23 cellular contexts compared by ENCODE assay signal in genomic region chr11:10728154-10728553, GRCh38. TPM values are rescaled to one million over a fixed set of nuclear protein-coding genes. Genes with fewer than 3 reads are reported as not detected.
DNase-seq lines count a peak whose midpoint lies in the region; ATAC-seq, FAIRE-seq and TF ChIP-seq lines count a peak whose summit lies in the region.
"Had no signal": no experiment of that assay in that cellular context is flagged by ENCODE, and none has a peak within 500 bp of the region (broad histone marks: within the 10 kb centered on the region; RNA-seq: fewer than 3 reads in every experiment).

No MANE protein-coding gene starts in this region.

- WGBS in K562 (ENCODE audit: insufficient coverage, low coverage, missing lambda C conversion rate): 24% methylated on average over 3 of the region's 3 CpGs
- WGBS in mesendoderm (ENCODE audit: extremely low coverage, insufficient coverage, low lambda C conversion rate): no CpG with 5 or more reads among the region's 3 CpGs
- 83% methylated on average over 3 of the region's 3 CpGs for WGBS in prostate gland

- H3K36me3 ChIP-seq in K562 (ENCODE audit: control insufficient read depth, insufficient read depth, low read length): no peaks in the 10 kb centered on the region
- no peaks in the 10 kb centered on the region for H3K36me3 ChIP-seq in mesendoderm (ENCODE audit: control insufficient read depth, insufficient read depth, low read length)
- H3K36me3 ChIP-seq in prostate gland: no peaks in the 10 kb centered on the region
- H3K36me3 ChIP-seq in breast epithelium: no peaks in the 10 kb centered on the region

- no peak overlapping the region for H2BK15ac ChIP-seq in mesendoderm (replicated peaks; ENCODE audit: low read depth)

- in situ Hi-C loops in K562 (cut with MboI): loop anchor here (5.0 to 25.0 kb wide), 3 partner anchors 106 to 516 kb away; no protein-coding TSS in a partner anchor

- ATAC-seq in K562 (peak; percentile 48; the same call in 1 of the 3 replicates), GM21526 (IDR thresholded peaks at IDR 0.05; ENCODE audit: low FRiP score, unreplicated experiment) (no peak)
- ATAC-seq: activated CD8-positive, alpha-beta T cell treated with anti-CD3 and anti-CD28 coated beads, Interleukin-2, amount 10 ng/mL, durations not matched to agents 7 days and 5 days; natural killer cell; stimulated activated effector memory CD8-positive, alpha-beta T cell treated with anti-CD3 and anti-CD28 coated beads, Interleukin-12 subunit alpha, Interleukin-12 subunit beta, amount 100 ng/mL, for 72 hours had no signal

- H3K18ac ChIP-seq in mesendoderm (ENCODE audit: low read length): no peak overlapping the region

- H4K8ac ChIP-seq in mesendoderm (ENCODE audit: low read depth, low read length): no peak overlapping the region

- no peaks in the 10 kb centered on the region; a peak in 1 of 5 replicates for H3K27me3 ChIP-seq in K562 (ENCODE audit: control insufficient read depth in 2 of 2, insufficient read depth in 2 of 2, low read length in 2 of 2)
- H3K27me3 ChIP-seq in mesendoderm (ENCODE audit: insufficient read depth, low read length, poor library complexity): no peaks in the 10 kb centered on the region
- H3K27me3 ChIP-seq in prostate gland (replicated peaks; ENCODE audit: insufficient read depth): no peaks in the 10 kb centered on the region
- no peaks in the 10 kb centered on the region for H3K27me3 ChIP-seq in breast epithelium

- H3K23ac ChIP-seq in mesendoderm (ENCODE audit: low read length): no peak overlapping the region

- H2BK5ac ChIP-seq in mesendoderm (ENCODE audit: low read length): no peak overlapping the region

- no peak for TF ChIP-seq POLR2A in K562 (conservative IDR thresholded peaks at IDR 0.05)
- no peak for TF ChIP-seq POLR2A in prostate gland (IDR thresholded peaks at IDR 0.05)
- TF ChIP-seq POLR2A in breast epithelium (IDR thresholded peaks at IDR 0.05): no peak

- H3K79me2 ChIP-seq in K562 (ENCODE audit: control insufficient read depth, insufficient read depth, low read length) (no peaks in the 10 kb centered on the region), mesendoderm (ENCODE audit: control insufficient read depth, insufficient read depth, low read length) (no peaks in the 10 kb centered on the region)

- no peak overlapping the region; a peak in 1 of 4 replicates for H3K9ac ChIP-seq in K562 (ENCODE audit: insufficient read depth in 1 of 2, low read depth in 2 of 2, low read length in 2 of 2)
- no peak overlapping the region for H3K9ac ChIP-seq in mesendoderm (ENCODE audit: low read length)

- no peak for TF ChIP-seq EP300 in K562 (IDR thresholded peaks at IDR 0.05; ENCODE audit: low read length)

- CTCF ChIA-PET in K562 (lab: Yijun Ruan, JAX; ENCODE audit: low intra/inter-chr PET ratio): no interaction called here

- H4K20me1 ChIP-seq in K562 (replicated peaks; ENCODE audit: control insufficient read depth, insufficient read depth, low read length): no peaks in the 10 kb centered on the region

- H3K79me1 ChIP-seq in mesendoderm (ENCODE audit: low read length): no peaks in the 10 kb centered on the region

- H3K27ac ChIP-seq in K562 (ENCODE audit: extremely low read depth, low read depth, low read length): no peak overlapping the region
- H3K27ac ChIP-seq in mesendoderm (ENCODE audit: low read depth, low read length): no peak overlapping the region
- H3K27ac ChIP-seq in prostate gland: no peak overlapping the region
- no peak overlapping the region for H3K27ac ChIP-seq in breast epithelium
- H3K27ac ChIP-seq: 22Rv1 had no signal

- H3K4me3 ChIP-seq in K562 (no peak overlapping the region), mesendoderm (ENCODE audit: low read length) (no peak overlapping the region), prostate gland (no peak overlapping the region), breast epithelium (no peak overlapping the region)

- TF ChIP-seq CTCF in K562 (IDR thresholded peaks at IDR 0.05 in 2 of 3, conservative IDR thresholded peaks at IDR 0.05 in 1 of 3; ENCODE audit: insufficient read depth in 2 of 3, low read depth in 1 of 3, low read length in 3 of 3): no peak
- no peak for TF ChIP-seq CTCF in prostate gland (IDR thresholded peaks at IDR 0.05)
- no peak for TF ChIP-seq CTCF in breast epithelium (IDR thresholded peaks at IDR 0.05)

- DNase-seq in DMS53 (lab: John Stamatoyannopoulos, UW) (peak; percentile 44), DMS53 treated with DMSO at 0.1 percent for 48 hours (lab: John Stamatoyannopoulos, UW; ENCODE audit: unreplicated experiment) (no peak), K562 (ENCODE audit: extremely low read depth in 1 of 4, low spot score in 3 of 4) (no peak), mesendoderm (peak; percentile 26), prostate gland (ENCODE audit: low spot score) (no peak), breast epithelium (ENCODE audit: low spot score in 2 of 2) (no peak), NCI-H187 treated with DMSO at 0.1 percent for 48 hours (lab: John Stamatoyannopoulos, UW) (no peak)
- DNase-seq: activated B cell treated with CpG ODN at 0.5 μM for 24 hours; activated CD8-positive, alpha-beta T cell treated with anti-CD3 and anti-CD28 coated beads, Interleukin-2, amount 10 ng/mL, durations not matched to agents 7 days and 5 days; activated naive CD4-positive, alpha-beta T cell treated with anti-CD3 and anti-CD28 coated beads for 36 hours; activated T-cell treated with anti-CD3 and anti-CD28 coated beads, Interleukin-2, amount 50 U/mL, for 1 hour; AML-193; aorta; effector CD4-positive, alpha-beta T cell; KBM-7; left cardiac atrium; natural killer cell; NCI-H2029; posterior cingulate gyrus had no signal

- H3K56ac ChIP-seq in mesendoderm (ENCODE audit: low read length): no peak overlapping the region

- POLR2A ChIA-PET in K562 (lab: Yijun Ruan, JAX): interaction anchor here (0.8 to 1.0 kb wide), 2 partner anchors 102 to 288 kb away, joined by 3 to 4 read pairs; no protein-coding TSS in a partner anchor

- BruUV-seq in K562 (replicated peaks; lab: Mats Ljungman, UMichigan): no TSS peak

- H3K4me2 ChIP-seq in K562 (ENCODE audit: insufficient read depth, low read length) (no peak overlapping the region), mesendoderm (ENCODE audit: low read length) (no peak overlapping the region)

- H3K4me1 ChIP-seq in K562 (replicated peaks in 1 of 2; ENCODE audit: control insufficient read depth in 2 of 2, insufficient read depth in 2 of 2, low read length in 2 of 2) (peaks cover 0 to 6% of the 10 kb centered on the region in 2 experiments; a peak in 4 of 5 replicates), mesendoderm (ENCODE audit: control insufficient read depth, low read depth, low read length) (no peaks in the 10 kb centered on the region), prostate gland (replicated peaks) (no peaks in the 10 kb centered on the region), breast epithelium (no peaks in the 10 kb centered on the region)

- intact Hi-C loops in K562 (cut with micrococcal nuclease): no loop called here
- intact Hi-C loops in prostate gland (cut with DNase I): loop anchor here (5.0 kb wide), 3 partner anchors 36 to 151 kb away; partner anchors contain the start of gene IRAG1
- intact Hi-C loops in breast epithelium (cut with DNase I; ENCODE audit: low total_unique reads): no loop called here

- TF ChIP-seq RAD21 in K562 (CRISPR knock-in tag; conservative IDR thresholded peaks at IDR 0.05 in 1 of 2, IDR thresholded peaks at IDR 0.05 in 1 of 2): no peak

- no peak for FAIRE-seq in K562 (lab: Jason Lieb, UNC)

- no peaks in the 10 kb centered on the region for H3K9me3 ChIP-seq in K562 (replicated peaks; ENCODE audit: control insufficient read depth, insufficient read depth, low read depth, low read length)
- H3K9me3 ChIP-seq in prostate gland: no peaks in the 10 kb centered on the region
- H3K9me3 ChIP-seq in breast epithelium: peaks cover 0 to 6% of the 10 kb centered on the region in 2 donors

- no peak overlapping the region for H2AFZ ChIP-seq in K562 (ENCODE audit: low read depth, low read length)

- H3K4ac ChIP-seq in mesendoderm (ENCODE audit: low read depth, low read length): no peak overlapping the region

- no peak overlapping the region for H2BK120ac ChIP-seq in mesendoderm (ENCODE audit: low read depth, low read length)

- H4K5ac ChIP-seq in mesendoderm (ENCODE audit: low read length): no peak overlapping the region

- H2AK5ac ChIP-seq in mesendoderm (ENCODE audit: low read length): no peak overlapping the region

- no peaks in the 10 kb centered on the region for H3K9me1 ChIP-seq in K562 (ENCODE audit: control insufficient read depth, insufficient read depth, low read length)

RNA-seq across cellular contexts. Expression of gene CTR9, which starts 22.9 kb away (rescaled TPM):
- total RNA-seq in K562 (2011; cell fraction: chromatin; rRNA removed; ENCODE audit: low replicate concordance): 35.7 and 76.5 TPM in 2 replicates
- total RNA-seq in K562 (2011; cell fraction: nucleolus; rRNA removed): 13.2 and 17.0 TPM in 2 replicates
- total RNA-seq in K562 (2011; cell fraction: nucleoplasm; rRNA removed): 24.9 and 31.0 TPM in 2 replicates
- 52.4 and 56.1 TPM in 2 replicates for total RNA-seq in K562 (2014; rRNA removed)
- total RNA-seq in K562 (2014; rRNA removed; fragmentation: Illumina TruSeq; extraction: Trizol): 51.9 and 61.2 TPM in 2 replicates
- total RNA-seq in K562 (2015; rRNA removed; fragmentation: Illumina TruSeq; extraction: Trizol): 34.7 and 42.2 TPM in 2 replicates
- total RNA-seq in K562 (2021): 52.7 and 57.9 TPM in 2 replicates
- 17.6 and 27.3 TPM in 2 replicates for polyA plus RNA-seq in K562 (2011; rRNA removed)
- 8.8 and 10.4 TPM in 2 replicates for polyA plus RNA-seq in K562 (2011; cell fraction: cytosol; rRNA removed)
- polyA plus RNA-seq in K562 (2011; cell fraction: nucleus; rRNA removed): 9.5 and 11.5 TPM in 2 replicates
- 33.8 and 38.2 TPM in 2 replicates for polyA plus RNA-seq in K562 (2012)
- polyA plus RNA-seq in K562 (2014; fragmentation: Illumina TruSeq; extraction: Trizol): 74.3 and 79.3 TPM in 2 replicates
- 10 to 100 TPM; 25.4 to 38.3 TPM for polyA plus RNA-seq in K562 (2014; fragmentation: Nextera tagmentation; extraction: Ambion mirVana)
- polyA plus RNA-seq in K562 (2014; rRNA removed): 47.3 and 49.7 TPM in 2 replicates
- 38.7 and 48.2 TPM in 2 replicates for polyA minus RNA-seq in K562 (2011; rRNA and poly(A)+ RNA removed)
- polyA minus RNA-seq in K562 (2011; cell fraction: cytosol; rRNA and poly(A)+ RNA removed): 20.4 and 24.3 TPM in 2 replicates
- 10.6 and 23.2 TPM in 2 replicates for polyA minus RNA-seq in K562 (2011; cell fraction: nucleus; rRNA and poly(A)+ RNA removed)
- 26.4 TPM for polyA plus RNA-seq in mesendoderm (2013, experiment 1 of 2)
- polyA plus RNA-seq in mesendoderm (2013, experiment 2 of 2): 26.8 TPM
- 10 to 100 TPM; 23.6 to 28.3 TPM for total RNA-seq in prostate gland
- 10 to 100 TPM; 24.6 to 35.0 (median 28.5) TPM for total RNA-seq in breast epithelium

RNA-seq across cellular contexts. Expression of gene IRAG1, which starts 34.6 kb away (rescaled TPM):
- 0.07 and 0.23 TPM in 2 replicates for total RNA-seq in K562 (2011; cell fraction: chromatin; rRNA removed; ENCODE audit: low replicate concordance)
- total RNA-seq in K562 (2011; cell fraction: nucleolus; rRNA removed): 0.17 and 0.26 TPM in 2 replicates
- 0.15 TPM in 2 replicates for total RNA-seq in K562 (2011; cell fraction: nucleoplasm; rRNA removed)
- total RNA-seq in K562 (2014; rRNA removed): 0.04 TPM in 1 of 2 replicates, not detected in the other
- total RNA-seq in K562 (2014; rRNA removed; fragmentation: Illumina TruSeq; extraction: Trizol): 0.07 and 0.22 TPM in 2 replicates
- total RNA-seq in K562 (2015; rRNA removed; fragmentation: Illumina TruSeq; extraction: Trizol): 0.08 and 0.11 TPM in 2 replicates
- total RNA-seq in K562 (2021): 0.22 and 0.27 TPM in 2 replicates
- polyA plus RNA-seq in K562 (2011; rRNA removed): 0.11 and 0.14 TPM in 2 replicates
- 0.10 and 0.16 TPM in 2 replicates for polyA plus RNA-seq in K562 (2011; cell fraction: cytosol; rRNA removed)
- 0.10 TPM in 2 replicates for polyA plus RNA-seq in K562 (2011; cell fraction: nucleus; rRNA removed)
- polyA plus RNA-seq in K562 (2012): 0.08 and 0.15 TPM in 2 replicates
- 0.07 and 0.10 TPM in 2 replicates for polyA plus RNA-seq in K562 (2014; fragmentation: Illumina TruSeq; extraction: Trizol)
- polyA plus RNA-seq in K562 (2014; fragmentation: Nextera tagmentation; extraction: Ambion mirVana): under 1 TPM; 0.01 TPM
- 0.01 TPM in 1 of 2 replicates, not detected in the other for polyA plus RNA-seq in K562 (2014; rRNA removed)
- 0.07 and 0.45 TPM in 2 replicates for polyA minus RNA-seq in K562 (2011; rRNA and poly(A)+ RNA removed)
- polyA minus RNA-seq in K562 (2011; cell fraction: cytosol; rRNA and poly(A)+ RNA removed): not detected in 2 replicates
- polyA minus RNA-seq in K562 (2011; cell fraction: nucleus; rRNA and poly(A)+ RNA removed): under 0.01 and 0.11 TPM in 2 replicates
- 0.79 TPM for polyA plus RNA-seq in mesendoderm (2013, experiment 1 of 2)
- polyA plus RNA-seq in mesendoderm (2013, experiment 2 of 2): 0.80 TPM
- 10 to 100 TPM; 14.7 to 43.6 TPM for total RNA-seq in prostate gland
- total RNA-seq in breast epithelium: 10 to 100 TPM; 10.1 to 16.1 (median 13.2) TPM
- total RNA-seq: activated B cell treated with CpG ODN at 0.5 μM for 24 hours; activated CD8-positive, alpha-beta T cell treated with anti-CD3 and anti-CD28 coated beads, Interleukin-2, amount 10 ng/mL, durations not matched to agents 7 days and 5 days; activated naive CD4-positive, alpha-beta T cell treated with anti-CD3 and anti-CD28 coated beads for 36 hours; Daoy had no signal

Comparison
In these comparisons a context has a peak if more than half of its experiments do, and no peak if none do; other contexts are left out.
1. DNase-seq: peak in DMS53 (single experiment) and mesendoderm (single experiment); none in DMS53 treated with DMSO at 0.1 percent for 48 hours (single experiment), K562 (0 of 4), prostate gland (single experiment), breast epithelium (0 of 2) and NCI-H187 treated with DMSO at 0.1 percent for 48 hours (single experiment).
2. RNA of gene IRAG1, which starts 34.6 kb away (total RNA-seq): 14.7 to 43.6 TPM in prostate gland and 10.1 to 16.1 TPM in breast epithelium; 0.04 to 0.27 TPM in K562; every median in the first group is over 4 times any median in the second.